In the genomic region with DNA sequence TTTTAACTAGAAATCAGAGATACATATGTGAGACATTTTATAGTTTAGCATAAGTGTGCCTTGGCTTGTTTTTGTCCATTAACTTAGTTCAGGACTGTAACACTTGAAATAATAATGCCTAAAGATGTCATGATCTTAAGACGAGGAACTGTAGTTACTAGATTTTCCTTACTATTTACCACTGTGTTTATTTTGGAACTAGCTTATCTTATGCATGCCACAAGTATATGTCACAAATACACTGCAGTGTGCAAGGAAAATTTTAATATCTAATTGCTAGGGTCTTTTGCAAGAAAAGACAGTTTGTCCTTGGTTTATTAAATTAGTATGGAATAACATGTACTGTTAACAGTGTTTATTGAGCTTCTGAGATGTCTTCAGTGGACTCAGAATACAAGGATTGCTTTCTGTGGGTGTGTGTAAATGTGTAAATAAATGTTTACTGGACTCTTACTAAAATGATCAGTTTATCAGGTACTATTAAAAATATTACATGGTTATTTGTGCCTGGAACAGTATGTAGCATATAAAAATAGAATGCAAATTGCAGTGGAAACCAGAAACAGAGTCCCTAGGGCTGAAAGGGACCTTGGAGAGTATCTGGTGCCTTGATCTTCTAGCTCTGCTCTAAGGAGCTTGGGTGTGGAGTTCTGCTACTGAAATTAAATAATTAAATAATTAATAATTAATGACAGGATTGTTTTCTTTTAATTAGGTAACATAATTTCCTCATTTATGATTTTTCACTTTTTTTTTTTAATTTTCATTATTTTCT, we compare ENCODE assay signal across 18 cellular contexts. TPM values are rescaled to one million over a fixed set of nuclear protein-coding genes. Genes with fewer than 3 reads are reported as not detected.
DNase-seq lines count a peak whose midpoint lies in the region; FAIRE-seq and TF ChIP-seq lines count a peak whose summit lies in the region.
"Had no signal": no experiment of that assay in that cellular context is flagged by ENCODE, and none has a peak within 500 bp of the region (broad histone marks: within the 10 kb centered on the region; RNA-seq: fewer than 3 reads in every experiment).

No MANE protein-coding gene starts in this region.

- FAIRE-seq in endometrium (lab: Jason Lieb, UNC) (peak; percentile 63), HTR-8/SVneo (lab: Jason Lieb, UNC) (no peak)
- FAIRE-seq: urothelium cell line had no signal

- no peak overlapping the region for H2AFZ ChIP-seq in parathyroid adenoma

- TF ChIP-seq CTCF in LNCaP clone FGC (IDR thresholded peaks at IDR 0.05; ENCODE audit: control insufficient read depth, extremely low read depth, insufficient read depth) (no peak), parathyroid adenoma (IDR thresholded peaks at IDR 0.05) (no peak)

- DNase-seq in LNCaP clone FGC (ENCODE audit: low read depth), result peak; percentile 67
- no peak for DNase-seq in NCI-H1048 (lab: John Stamatoyannopoulos, UW)
- no peak for DNase-seq in G401 (ENCODE audit: low spot score)
- DNase-seq in HTR-8/SVneo (ENCODE audit: insufficient read length, low spot score), result no peak
- no peak for DNase-seq in activated gamma-delta T cell treated with Interleukin-2 at 50 U/mL for 16 hours
- DNase-seq: activated CD4-positive, alpha-beta T cell treated with anti-CD3 and anti-CD28 coated beads, Interleukin-2, amount 10 ng/mL, durations not matched to agents 24 days and 14 days; BE2C; DMS153; erythroblast; NCI-H1092 treated with DMSO at 0.1 percent for 48 hours; nephron progenitor cell; sigmoid colon; T1000 had no signal

- no peak overlapping the region for H3K4me3 ChIP-seq in BLaER1 treated with 17β-estradiol and CSF1 and Interleukin-3, amounts not matched to agents 10 nM and 100 nM
- H3K4me3 ChIP-seq in LNCaP clone FGC (ENCODE audit: low read depth, low read length) (no peak overlapping the region), parathyroid adenoma (ENCODE audit: low read depth, low read length) (no peak overlapping the region)
- H3K4me3 ChIP-seq: sigmoid colon, SJSA1 had no signal

- peaks cover 13 to 37% (median 25%) of the 10 kb centered on the region in 10 experiments for H3K4me1 ChIP-seq in BLaER1 treated with 17β-estradiol and CSF1 and Interleukin-3, amounts not matched to agents 10 nM and 100 nM
- no peaks in the 10 kb centered on the region for H3K4me1 ChIP-seq in parathyroid adenoma
- H3K4me1 ChIP-seq: BE2C had no signal

- H3K9me3 ChIP-seq in BLaER1 treated with 17β-estradiol and CSF1 and Interleukin-3, amounts not matched to agents 10 nM and 100 nM (replicated peaks in 1 of 11), result no peaks in the 10 kb centered on the region
- no peaks in the 10 kb centered on the region for H3K9me3 ChIP-seq in parathyroid adenoma (ENCODE audit: control insufficient read depth, low read length)
- H3K9me3 ChIP-seq: BE2C, sigmoid colon, SJSA1 had no signal

- no peaks in the 10 kb centered on the region for H3K36me3 ChIP-seq in BLaER1 treated with 17β-estradiol and CSF1 and Interleukin-3, amounts not matched to agents 10 nM and 100 nM
- H3K36me3 ChIP-seq in parathyroid adenoma (ENCODE audit: control insufficient read depth, insufficient read depth, low read length), result no peaks in the 10 kb centered on the region
- H3K36me3 ChIP-seq: BE2C, sigmoid colon, SJSA1 had no signal

- H4K20me1 ChIP-seq in BLaER1 treated with 17β-estradiol and CSF1 and Interleukin-3, amounts not matched to agents 10 nM and 100 nM, result no peaks in the 10 kb centered on the region

- no peaks in the 10 kb centered on the region for H3K27me3 ChIP-seq in BLaER1 treated with 17β-estradiol and CSF1 and Interleukin-3, amounts not matched to agents 10 nM and 100 nM
- no peaks in the 10 kb centered on the region for H3K27me3 ChIP-seq in parathyroid adenoma (ENCODE audit: control insufficient read depth, insufficient read depth, low read length)
- H3K27me3 ChIP-seq: sigmoid colon, SJSA1 had no signal

- peak overlapping the region; percentile 4 to 88 (median 40); a peak in 12 of 22 replicates for H3K4me2 ChIP-seq in BLaER1 treated with 17β-estradiol and CSF1 and Interleukin-3, amounts not matched to agents 10 nM and 100 nM
- peak overlapping the region; percentile 35 for H3K4me2 ChIP-seq in parathyroid adenoma (ENCODE audit: low read length)

- H3K79me2 ChIP-seq in parathyroid adenoma, result peaks cover 6% of the 10 kb centered on the region

- peak overlapping the region in 1 of 11 experiments; percentile 0; a peak in 1 of 22 replicates for H3K9ac ChIP-seq in BLaER1 treated with 17β-estradiol and CSF1 and Interleukin-3, amounts not matched to agents 10 nM and 100 nM
- H3K9ac ChIP-seq in parathyroid adenoma, result no peak overlapping the region

- in situ Hi-C loops in G401 (cut with HindIII; ENCODE audit: low sequenced_read_pairs), result no loop called here

- H3K27ac ChIP-seq in BLaER1 treated with 17β-estradiol and CSF1 and Interleukin-3, amounts not matched to agents 10 nM and 100 nM, result peak overlapping the region in 1 of 11 experiments; percentile 35; a peak in 2 of 22 replicates
- H3K27ac ChIP-seq in parathyroid adenoma, result no peak overlapping the region
- H3K27ac ChIP-seq: SJSA1 had no signal

RNA-seq across cellular contexts. Expression of gene FGD4, which starts 58.1 kb away (rescaled TPM):
- total RNA-seq in G401 (2014; rRNA removed; shearing (Covaris generic)), result 0.61 and 1.9 TPM in 2 replicates
